ENCODE assay signal across 9 cellular contexts in the genomic region with DNA sequence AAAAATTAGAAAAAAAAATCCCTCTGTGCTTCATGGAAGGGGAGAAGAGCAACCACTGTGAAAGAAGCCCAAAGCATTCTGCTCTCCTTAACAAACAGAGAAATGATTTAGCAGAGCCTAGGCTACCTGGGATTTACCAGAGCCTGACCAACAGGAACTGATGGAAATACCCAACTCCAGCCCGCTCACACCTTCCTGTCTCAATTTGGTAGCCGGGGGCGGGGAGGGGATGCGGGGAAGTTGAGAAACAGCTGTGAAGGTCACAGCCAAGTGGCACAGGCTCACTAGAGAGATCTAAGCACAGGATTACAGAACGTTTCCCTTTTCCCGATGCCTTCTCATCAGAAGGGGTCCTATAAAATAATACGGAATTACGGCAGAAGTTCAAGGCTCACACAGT. TPM values are rescaled to one million over a fixed set of nuclear protein-coding genes. Genes with fewer than 3 reads are reported as not detected.
DNase-seq lines count a peak whose midpoint lies in the region; ATAC-seq and TF ChIP-seq lines count a peak whose summit lies in the region.
"Had no signal": no experiment of that assay in that cellular context is flagged by ENCODE, and none has a peak within 500 bp of the region (broad histone marks: within the 10 kb centered on the region; RNA-seq: fewer than 3 reads in every experiment).

No MANE protein-coding gene starts in this region.

- peak overlapping the region; percentile 18 for H3K27ac Mint-ChIP-seq in activated CD4-positive, alpha-beta T cell treated with anti-CD3 and anti-CD28 coated beads for 36 hours
- no peak overlapping the region for H3K27ac Mint-ChIP-seq in activated CD4-positive, alpha-beta T cell treated with anti-CD3 and anti-CD28 coated beads, Interleukin-2, amount 10 ng/mL, durations not matched to agents 7 days and 5 days
- H3K27ac Mint-ChIP-seq in osteocyte (ENCODE audit: unreplicated experiment), result no peak overlapping the region

- H3K4me1 Mint-ChIP-seq in activated CD4-positive, alpha-beta T cell treated with anti-CD3 and anti-CD28 coated beads for 36 hours, result peaks cover 40% of the 10 kb centered on the region
- H3K4me1 Mint-ChIP-seq in activated CD4-positive, alpha-beta T cell treated with anti-CD3 and anti-CD28 coated beads, Interleukin-2, amount 10 ng/mL, durations not matched to agents 7 days and 5 days, result peaks cover 14% of the 10 kb centered on the region
- H3K4me1 Mint-ChIP-seq in osteocyte (ENCODE audit: unreplicated experiment), result peaks cover 5% of the 10 kb centered on the region

- ATAC-seq in activated CD4-positive, alpha-beta T cell treated with anti-CD3 and anti-CD28 coated beads for 36 hours, result peak; percentile 55
- ATAC-seq in GM21529 (IDR thresholded peaks at IDR 0.05; ENCODE audit: unreplicated experiment) (peak; percentile 91), HG03342 (IDR thresholded peaks at IDR 0.05; ENCODE audit: unreplicated experiment) (peak; percentile 86)
- ATAC-seq: A549 had no signal

- in situ Hi-C loops in ACHN (cut with HindIII; ENCODE audit: low pct_ligation_motif_present, low pct_unique_long_range_greater_than_20kb, low sequenced_read_pairs), result no loop called here

- no peak overlapping the region for H3K4me3 Mint-ChIP-seq in activated CD4-positive, alpha-beta T cell treated with anti-CD3 and anti-CD28 coated beads for 36 hours
- H3K4me3 Mint-ChIP-seq in activated CD4-positive, alpha-beta T cell treated with anti-CD3 and anti-CD28 coated beads, Interleukin-2, amount 10 ng/mL, durations not matched to agents 7 days and 5 days, result no peak overlapping the region
- H3K4me3 Mint-ChIP-seq in osteocyte (ENCODE audit: unreplicated experiment), result no peak overlapping the region

- DNase-seq in activated CD4-positive, alpha-beta T cell treated with anti-CD3 and anti-CD28 coated beads for 36 hours, result peak; percentile 56
- DNase-seq in activated CD4-positive, alpha-beta T cell treated with anti-CD3 and anti-CD28 coated beads, Interleukin-2, amount 10 ng/mL, durations not matched to agents 7 days and 5 days, result no peak
- DNase-seq in osteocyte (ENCODE audit: extremely low spot score, unreplicated experiment) (peak; percentile 57), DMS79 (lab: John Stamatoyannopoulos, UW) (no peak), DMS53 treated with DMSO at 0.1 percent for 48 hours (lab: John Stamatoyannopoulos, UW; ENCODE audit: unreplicated experiment) (no peak), ACHN (no peak)

- TF ChIP-seq CTCF in osteocyte (IDR thresholded peaks at IDR 0.05), result no peak

- no peaks in the 10 kb centered on the region for H3K27me3 Mint-ChIP-seq in activated CD4-positive, alpha-beta T cell treated with anti-CD3 and anti-CD28 coated beads for 36 hours
- H3K27me3 Mint-ChIP-seq in activated CD4-positive, alpha-beta T cell treated with anti-CD3 and anti-CD28 coated beads, Interleukin-2, amount 10 ng/mL, durations not matched to agents 7 days and 5 days, result no peaks in the 10 kb centered on the region
- no peaks in the 10 kb centered on the region for H3K27me3 Mint-ChIP-seq in osteocyte (ENCODE audit: unreplicated experiment)

- peaks cover 25% of the 10 kb centered on the region for H3K36me3 Mint-ChIP-seq in activated CD4-positive, alpha-beta T cell treated with anti-CD3 and anti-CD28 coated beads for 36 hours (ENCODE audit: low read depth)
- peaks cover 33% of the 10 kb centered on the region for H3K36me3 Mint-ChIP-seq in activated CD4-positive, alpha-beta T cell treated with anti-CD3 and anti-CD28 coated beads, Interleukin-2, amount 10 ng/mL, durations not matched to agents 7 days and 5 days (ENCODE audit: low read depth)
- peaks cover 20% of the 10 kb centered on the region for H3K36me3 Mint-ChIP-seq in osteocyte (ENCODE audit: unreplicated experiment)

- CTCF ChIA-PET in activated CD4-positive, alpha-beta T cell treated with anti-CD3 and anti-CD28 coated beads for 36 hours (lab: Charles Lee), result no interaction called here
- CTCF ChIA-PET in activated CD4-positive, alpha-beta T cell treated with anti-CD3 and anti-CD28 coated beads, Interleukin-2, amount 10 ng/mL, durations not matched to agents 7 days and 5 days (lab: Charles Lee), result interaction anchor here (1.1 kb wide), 1 partner anchor 53 kb away, joined by 3 read pairs; no protein-coding TSS in a partner anchor

- POLR2A ChIA-PET in activated CD4-positive, alpha-beta T cell treated with anti-CD3 and anti-CD28 coated beads for 36 hours (lab: Charles Lee), result no interaction called here
- POLR2A ChIA-PET in activated CD4-positive, alpha-beta T cell treated with anti-CD3 and anti-CD28 coated beads, Interleukin-2, amount 10 ng/mL, durations not matched to agents 7 days and 5 days (lab: Charles Lee), result no interaction called here

- no peaks in the 10 kb centered on the region for H3K9me3 Mint-ChIP-seq in activated CD4-positive, alpha-beta T cell treated with anti-CD3 and anti-CD28 coated beads for 36 hours (ENCODE audit: low read depth)
- peaks cover 2% of the 10 kb centered on the region for H3K9me3 Mint-ChIP-seq in activated CD4-positive, alpha-beta T cell treated with anti-CD3 and anti-CD28 coated beads, Interleukin-2, amount 10 ng/mL, durations not matched to agents 7 days and 5 days
- peaks cover 4% of the 10 kb centered on the region for H3K9me3 Mint-ChIP-seq in osteocyte (ENCODE audit: unreplicated experiment)

- intact Hi-C loops in activated CD4-positive, alpha-beta T cell treated with anti-CD3 and anti-CD28 coated beads for 36 hours (cut with DNase I, micrococcal nuclease), result no loop called here

RNA-seq across cellular contexts. Expression of a gene that starts 17.6 kb away (rescaled TPM):
- total RNA-seq in activated CD4-positive, alpha-beta T cell treated with anti-CD3 and anti-CD28 coated beads for 36 hours, result 10 to 100 TPM; 38.4 to 62.8 TPM
- 100 to 1,000 TPM in 1 of 2 experiments, 10 to 100 TPM in 1; 79.5 to 106 TPM for total RNA-seq in activated CD4-positive, alpha-beta T cell treated with anti-CD3 and anti-CD28 coated beads, Interleukin-2, amount 10 ng/mL, durations not matched to agents 7 days and 5 days
- 92.0 and 99.0 TPM in 2 replicates for total RNA-seq in osteocyte

Comparison
In these comparisons a context has a peak if more than half of its experiments do, and no peak if none do; other contexts are left out.
1. DNase-seq: peak in activated CD4-positive, alpha-beta T cell treated with anti-CD3 and anti-CD28 coated beads for 36 hours (single experiment) and osteocyte (single experiment); none in activated CD4-positive, alpha-beta T cell treated with anti-CD3 and anti-CD28 coated beads, Interleukin-2, amount 10 ng/mL, durations not matched to agents 7 days and 5 days (single experiment), DMS79 (single experiment), DMS53 treated with DMSO at 0.1 percent for 48 hours (single experiment) and ACHN (single experiment).
2. Peak in every context shown above with its lines, with median percentiles within 50 percentile points of each other: ATAC-seq.